1 cellular context compared by ENCODE assay signal in genomic region chr19:50431343-50432220, GRCh38.
TF ChIP-seq lines count a peak whose summit lies in the region.

No MANE protein-coding gene starts in this region.

TF ChIP-seq in GM12878, 131 proteins besides CTCF, POLR2A, EP300 and RAD21 (continued from another document):
- TF ChIP-seq ZNF687 (IDR thresholded peaks at IDR 0.05) (peak; percentile 83; the same call in 1 of the 2 replicates), POU2F2 (IDR thresholded peaks at IDR 0.05; ENCODE audit: borderline replicate concordance, low read depth, low read length) (peak; percentile 66; the same call in 2 of the 3 replicates), NFXL1 (IDR thresholded peaks at IDR 0.05; ENCODE audit: borderline replicate concordance) (no peak), ZNF274 (IDR thresholded peaks at IDR 0.05; ENCODE audit: insufficient read depth, insufficient read length) (no peak), ZBED1 (IDR thresholded peaks at IDR 0.05; ENCODE audit: borderline replicate concordance) (no peak), NBN (IDR thresholded peaks at IDR 0.05) (peak; percentile 82), SUZ12 (IDR thresholded peaks at IDR 0.05; ENCODE audit: unreplicated experiment) (no peak), CUX1 (IDR thresholded peaks at IDR 0.05; ENCODE audit: insufficient replicate concordance, low read depth, low read length) (no peak), PML (IDR thresholded peaks at IDR 0.05; ENCODE audit: low read length) (peak; percentile 63; the same call in 1 of the 2 replicates), RFX5 (IDR thresholded peaks at IDR 0.05; ENCODE audit: low read depth, low read length) (peak; percentile 99), MTA2 (IDR thresholded peaks at IDR 0.05; ENCODE audit: low read depth) (no peak), BACH1 (IDR thresholded peaks at IDR 0.05; ENCODE audit: borderline replicate concordance) (no peak), MYC (IDR thresholded peaks at IDR 0.05; ENCODE audit: insufficient read depth, insufficient read length, insufficient replicate concordance, low read length, severe bottlenecking) (no peak), SPI1 (IDR thresholded peaks at IDR 0.05; ENCODE audit: borderline replicate concordance, insufficient read depth, low read depth, low read length) (0 out of 2 replicates have a peak, but pooled peaks have one; percentile 1), POLR2AphosphoS5 (IDR thresholded peaks at IDR 0.05; ENCODE audit: low read length) (peak; percentile 66; the same call in 1 of the 2 replicates), CHD1 (IDR thresholded peaks at IDR 0.05; ENCODE audit: low read depth, low read length) (0 out of 2 replicates have a peak, but pooled peaks have one; percentile 47), CREB1 (IDR thresholded peaks at IDR 0.05; ENCODE audit: low read depth) (peak; percentile 97), MAX (IDR thresholded peaks at IDR 0.05; ENCODE audit: low read depth, low read length) (no peak), EGR1 (IDR thresholded peaks at IDR 0.05; ENCODE audit: borderline replicate concordance in 1 of 2, low read depth in 2 of 2, low read length in 2 of 2) (no peak), HDAC6 (IDR thresholded peaks at IDR 0.05; ENCODE audit: unreplicated experiment) (no peak), IKZF1 (conservative IDR thresholded peaks at IDR 0.05) (0 out of 2 replicates have a peak, but pooled peaks have one; percentile 28), RELA (IDR thresholded peaks at IDR 0.05; ENCODE audit: borderline replicate concordance, partially characterized antibody) (peak; percentile 55), MEF2B (IDR thresholded peaks at IDR 0.05; ENCODE audit: partially characterized antibody, poor library complexity, severe bottlenecking) (no peak), TARDBP (IDR thresholded peaks at IDR 0.05; ENCODE audit: borderline replicate concordance) (no peak), NFYA (IDR thresholded peaks at IDR 0.05; ENCODE audit: borderline replicate concordance, low read depth, low read length) (no peak)
- TF ChIP-seq, protein P1, sequence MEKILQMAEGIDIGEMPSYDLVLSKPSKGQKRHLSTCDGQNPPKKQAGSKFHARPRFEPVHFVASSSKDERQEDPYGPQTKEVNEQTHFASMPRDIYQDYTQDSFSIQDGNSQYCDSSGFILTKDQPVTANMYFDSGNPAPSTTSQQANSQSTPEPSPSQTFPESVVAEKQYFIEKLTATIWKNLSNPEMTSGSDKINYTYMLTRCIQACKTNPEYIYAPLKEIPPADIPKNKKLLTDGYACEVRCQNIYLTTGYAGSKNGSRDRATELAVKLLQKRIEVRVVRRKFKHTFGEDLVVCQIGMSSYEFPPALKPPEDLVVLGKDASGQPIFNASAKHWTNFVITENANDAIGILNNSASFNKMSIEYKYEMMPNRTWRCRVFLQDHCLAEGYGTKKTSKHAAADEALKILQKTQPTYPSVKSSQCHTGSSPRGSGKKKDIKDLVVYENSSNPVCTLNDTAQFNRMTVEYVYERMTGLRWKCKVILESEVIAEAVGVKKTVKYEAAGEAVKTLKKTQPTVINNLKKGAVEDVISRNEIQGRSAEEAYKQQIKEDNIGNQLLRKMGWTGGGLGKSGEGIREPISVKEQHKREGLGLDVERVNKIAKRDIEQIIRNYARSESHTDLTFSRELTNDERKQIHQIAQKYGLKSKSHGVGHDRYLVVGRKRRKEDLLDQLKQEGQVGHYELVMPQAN (conservative IDR thresholded peaks at IDR 0.05) = no peak
- TF ChIP-seq, protein P2, sequence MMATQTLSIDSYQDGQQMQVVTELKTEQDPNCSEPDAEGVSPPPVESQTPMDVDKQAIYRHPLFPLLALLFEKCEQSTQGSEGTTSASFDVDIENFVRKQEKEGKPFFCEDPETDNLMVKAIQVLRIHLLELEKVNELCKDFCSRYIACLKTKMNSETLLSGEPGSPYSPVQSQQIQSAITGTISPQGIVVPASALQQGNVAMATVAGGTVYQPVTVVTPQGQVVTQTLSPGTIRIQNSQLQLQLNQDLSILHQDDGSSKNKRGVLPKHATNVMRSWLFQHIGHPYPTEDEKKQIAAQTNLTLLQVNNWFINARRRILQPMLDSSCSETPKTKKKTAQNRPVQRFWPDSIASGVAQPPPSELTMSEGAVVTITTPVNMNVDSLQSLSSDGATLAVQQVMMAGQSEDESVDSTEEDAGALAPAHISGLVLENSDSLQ (IDR thresholded peaks at IDR 0.05) = peak; percentile 11; the same call in 1 of the 2 replicates
- TF ChIP-seq, protein P3, sequence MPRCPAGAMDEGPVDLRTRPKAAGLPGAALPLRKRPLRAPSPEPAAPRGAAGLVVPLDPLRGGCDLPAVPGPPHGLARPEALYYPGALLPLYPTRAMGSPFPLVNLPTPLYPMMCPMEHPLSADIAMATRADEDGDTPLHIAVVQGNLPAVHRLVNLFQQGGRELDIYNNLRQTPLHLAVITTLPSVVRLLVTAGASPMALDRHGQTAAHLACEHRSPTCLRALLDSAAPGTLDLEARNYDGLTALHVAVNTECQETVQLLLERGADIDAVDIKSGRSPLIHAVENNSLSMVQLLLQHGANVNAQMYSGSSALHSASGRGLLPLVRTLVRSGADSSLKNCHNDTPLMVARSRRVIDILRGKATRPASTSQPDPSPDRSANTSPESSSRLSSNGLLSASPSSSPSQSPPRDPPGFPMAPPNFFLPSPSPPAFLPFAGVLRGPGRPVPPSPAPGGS (IDR thresholded peaks at IDR 0.05; ENCODE audit: borderline replicate concordance, insufficient read depth, low read depth, low read length, poor library complexity, severe bottlenecking) = peak; percentile 11
- TF ChIP-seq, protein P4, sequence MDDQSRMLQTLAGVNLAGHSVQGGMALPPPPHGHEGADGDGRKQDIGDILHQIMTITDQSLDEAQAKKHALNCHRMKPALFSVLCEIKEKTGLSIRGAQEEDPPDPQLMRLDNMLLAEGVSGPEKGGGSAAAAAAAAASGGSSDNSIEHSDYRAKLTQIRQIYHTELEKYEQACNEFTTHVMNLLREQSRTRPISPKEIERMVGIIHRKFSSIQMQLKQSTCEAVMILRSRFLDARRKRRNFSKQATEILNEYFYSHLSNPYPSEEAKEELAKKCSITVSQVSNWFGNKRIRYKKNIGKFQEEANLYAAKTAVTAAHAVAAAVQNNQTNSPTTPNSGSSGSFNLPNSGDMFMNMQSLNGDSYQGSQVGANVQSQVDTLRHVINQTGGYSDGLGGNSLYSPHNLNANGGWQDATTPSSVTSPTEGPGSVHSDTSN (IDR thresholded peaks at IDR 0.05; ENCODE audit: insufficient replicate concordance, low read depth, low read length) = peak; percentile 1
